Comparison of ENCODE assay signal across 10 cellular contexts in the genomic region with DNA sequence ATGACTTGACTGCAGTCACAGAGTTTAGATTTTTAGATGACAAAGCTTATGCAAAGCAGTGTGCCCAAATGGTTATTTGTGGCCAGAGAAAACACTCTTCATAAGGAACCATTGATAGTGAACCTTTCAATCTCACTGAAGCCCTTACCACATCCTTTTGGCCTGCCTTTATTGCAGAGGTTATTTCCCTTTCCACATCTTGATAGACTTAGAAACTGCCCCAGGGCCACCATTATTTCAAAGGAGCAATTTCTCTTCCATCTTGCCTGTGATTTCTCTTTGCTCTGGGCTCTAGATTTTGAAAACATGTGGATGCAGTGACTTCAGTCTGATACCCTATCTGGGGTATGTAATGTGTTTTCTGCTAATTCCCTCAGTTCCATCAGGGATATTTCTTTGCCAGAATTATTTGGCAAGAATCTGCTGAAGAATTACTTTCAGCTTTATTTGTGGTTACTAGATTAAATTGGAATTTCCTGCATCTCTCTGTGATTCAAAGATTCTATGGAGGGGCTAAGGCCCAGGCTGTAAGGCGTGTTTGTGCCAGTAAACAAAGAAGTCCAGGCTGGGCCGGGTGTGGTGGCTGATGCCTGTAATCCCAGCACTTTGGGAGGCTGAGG. TPM values are rescaled to one million over a fixed set of nuclear protein-coding genes. Genes with fewer than 3 reads are reported as not detected.
A peak's percentile ranks its signal among the peaks of the same experiment; 100 is the strongest.
DNase-seq lines count a peak whose midpoint lies in the region; ATAC-seq, FAIRE-seq and TF ChIP-seq lines count a peak whose summit lies in the region.
"Had no signal": no experiment of that assay in that cellular context is flagged by ENCODE, and none has a peak within 500 bp of the region (broad histone marks: within the 10 kb centered on the region; RNA-seq: fewer than 3 reads in every experiment).

No MANE protein-coding gene starts in this region.

- CTCF ChIA-PET in BJ (lab: Yijun Ruan, JAX) (interaction anchor here (0.7 to 2.1 kb wide), 7 partner anchors 9 to 178 kb away, joined by 3 to 8 read pairs (median 4); no protein-coding TSS in a partner anchor), GM12878 (lab: Yijun Ruan, JAX) (interaction anchor here (0.8 to 1.5 kb wide), 6 partner anchors 14 to 190 kb away, joined by 3 to 8 read pairs (median 4); no protein-coding TSS in a partner anchor)

- no peaks in the 10 kb centered on the region for H3K36me3 ChIP-seq in BJ (ENCODE audit: control insufficient read depth, insufficient read depth, low read length)
- H3K36me3 ChIP-seq in GM12878 (ENCODE audit: control insufficient read depth in 2 of 2, insufficient read depth in 2 of 2, low read length in 1 of 2): no peaks in the 10 kb centered on the region
- H3K36me3 ChIP-seq in gastroesophageal sphincter: no peaks in the 10 kb centered on the region
- H3K36me3 ChIP-seq: pancreas had no signal

- DNase-seq in BJ (ENCODE audit: low read depth) (peak; percentile 79), GM12878 (ENCODE audit: low read depth, low spot score) (peak; percentile 64), NCI-H1092 (lab: John Stamatoyannopoulos, UW) (no peak), cerebellum (ENCODE audit: low spot score) (no peak)
- no peak for DNase-seq in activated CD4-positive, alpha-beta T cell treated with anti-CD3 and anti-CD28 coated beads for 48 hours
- DNase-seq: NCI-H1105, pancreas had no signal

- H3K27me3 ChIP-seq in BJ (ENCODE audit: control insufficient read depth, insufficient read depth, low read length) (no peaks in the 10 kb centered on the region), GM12878 (replicated peaks in 1 of 2; ENCODE audit: control insufficient read depth in 2 of 2, insufficient read depth in 2 of 2, low read length in 1 of 2) (no peaks in the 10 kb centered on the region), gastroesophageal sphincter (no peaks in the 10 kb centered on the region)
- H3K27me3 ChIP-seq: pancreas had no signal

- in situ Hi-C loops in GM12878 (cut with MboI): no loop called here

- peak; percentile 89 for FAIRE-seq in GM12878 (lab: Jason Lieb, UNC)
- FAIRE-seq: pancreas had no signal

- SMC1A ChIA-PET in GM12878 (lab: Charles Lee; ENCODE audit: uncharacterized antibody, unreplicated experiment): interaction anchor here (0.6 to 1.4 kb wide), 4 partner anchors 8 to 24 kb away, joined by 3 to 7 read pairs (median 4); no protein-coding TSS in a partner anchor

- no peaks in the 10 kb centered on the region for H4K20me1 ChIP-seq in GM12878 (ENCODE audit: control insufficient read depth, insufficient read depth)

- peak overlapping the region; percentile 55; the same call in 1 of the 2 replicates for H3K4me2 ChIP-seq in GM12878 (ENCODE audit: control insufficient read depth, insufficient read depth)

- TF ChIP-seq EP300 in GM12878 (IDR thresholded peaks at IDR 0.05; ENCODE audit: borderline replicate concordance in 1 of 2, control insufficient read depth in 1 of 2, low read depth in 2 of 2, low read length in 2 of 2): no peak
- no peak for TF ChIP-seq EP300 in gastroesophageal sphincter (IDR thresholded peaks at IDR 0.05)

- peaks cover 9% of the 10 kb centered on the region; the same call in 2 of the 3 replicates for H3K9me3 ChIP-seq in GM12878 (replicated peaks; ENCODE audit: control insufficient read depth, insufficient read depth, low read length)
- no peaks in the 10 kb centered on the region for H3K9me3 ChIP-seq in gastroesophageal sphincter
- H3K9me3 ChIP-seq: pancreas had no signal

- 72% methylated on average over 2 of the region's 2 CpGs for WGBS in GM12878 (ENCODE audit: insufficient coverage, insufficient replicate concordance, low lambda C conversion rate, missing lambda C conversion rate)
- WGBS in gastroesophageal sphincter (ENCODE audit: low coverage in 1 of 2), 2 donors: no CpG with 5 or more reads among the region's 2 CpGs

- peaks cover 10% of the 10 kb centered on the region for H3K4me1 ChIP-seq in GM12878 (ENCODE audit: control insufficient read depth, insufficient read depth, low read length)
- no peaks in the 10 kb centered on the region for H3K4me1 ChIP-seq in gastroesophageal sphincter
- H3K4me1 ChIP-seq: pancreas had no signal

- no peaks in the 10 kb centered on the region for H3K79me2 ChIP-seq in GM12878 (ENCODE audit: control insufficient read depth, insufficient read depth, low read length)

- TF ChIP-seq POLR2A in GM12878 (IDR thresholded peaks at IDR 0.05; ENCODE audit: low read depth, low read length) (no peak), gastroesophageal sphincter (IDR thresholded peaks at IDR 0.05) (no peak)

- no TSS peak for BruUV-seq in GM12878 (replicated peaks; lab: Mats Ljungman, UMichigan)

- TF ChIP-seq CTCF in BJ (IDR thresholded peaks at IDR 0.05; ENCODE audit: insufficient read depth, low read depth, low read length) (no peak), GM12878 (IDR thresholded peaks at IDR 0.05 in 2 of 3, conservative IDR thresholded peaks at IDR 0.05 in 1 of 3; ENCODE audit: control insufficient read depth in 2 of 3, extremely low read depth in 1 of 3, insufficient read depth in 1 of 3, low read depth in 3 of 3, low read length in 3 of 3) (no peak), gastroesophageal sphincter (IDR thresholded peaks at IDR 0.05) (no peak)

- no peak for TF ChIP-seq RAD21 in GM12878 (IDR thresholded peaks at IDR 0.05; ENCODE audit: insufficient read depth, low read depth, low read length)

- H3K9ac ChIP-seq in GM12878 (ENCODE audit: control insufficient read depth, insufficient read depth, low read length): no peak overlapping the region

- intact Hi-C loops in GM12878 (cut with micrococcal nuclease; ENCODE audit: unreplicated experiment): no loop called here

- peak overlapping the region; percentile 39; the same call in 1 of the 2 replicates for H2AFZ ChIP-seq in GM12878 (ENCODE audit: control insufficient read depth, low read depth, low read length)

- ATAC-seq in GM19397 (IDR thresholded peaks at IDR 0.05; ENCODE audit: unreplicated experiment) (peak; percentile 97), HG03064 (IDR thresholded peaks at IDR 0.05; ENCODE audit: low read depth, unreplicated experiment) (peak; percentile 96), GM12878 (peak; percentile 97), gastroesophageal sphincter (no peak)

- peak overlapping the region; percentile 74 for H3K27ac ChIP-seq in GM12878 (ENCODE audit: control insufficient read depth, insufficient read depth)
- H3K27ac ChIP-seq in gastroesophageal sphincter: no peak overlapping the region
- H3K27ac ChIP-seq: pancreas had no signal

- RAD21 ChIA-PET in GM12878 (lab: Charles Lee; ENCODE audit: unreplicated experiment): interaction anchor here (1.0 to 1.1 kb wide), 2 partner anchors 12 to 181 kb away, joined by 3 to 4 read pairs; no protein-coding TSS in a partner anchor

- POLR2A ChIA-PET in BJ (lab: Charles Lee) (interaction anchor here (0.6 kb wide), 1 partner anchor 415 kb away, joined by 6 read pairs; no protein-coding TSS in a partner anchor), GM12878 (lab: Charles Lee) (interaction anchor here (0.7 to 1.1 kb wide), 2 partner anchors 16 to 17 kb away, joined by 3 read pairs; no protein-coding TSS in a partner anchor)

- no peak overlapping the region for H3K4me3 ChIP-seq in BJ (ENCODE audit: low read depth, low read length)
- no peak overlapping the region for H3K4me3 ChIP-seq in GM12878
- no peak overlapping the region for H3K4me3 ChIP-seq in gastroesophageal sphincter
- H3K4me3 ChIP-seq: pancreas had no signal

TF ChIP-seq in GM12878, 131 proteins besides CTCF, POLR2A, EP300 and RAD21 (continues in another document):
- TF ChIP-seq ETV6 (conservative IDR thresholded peaks at IDR 0.05 in 1 of 2, IDR thresholded peaks at IDR 0.05 in 1 of 2; ENCODE audit: borderline replicate concordance in 1 of 2, low read depth in 1 of 2) (peak in 1 of 2 experiments; percentile 32; a peak in 1 of 4 replicates), YY1 (IDR thresholded peaks at IDR 0.05; ENCODE audit: low read depth, low read length) (peak; percentile 77), CHD4 (IDR thresholded peaks at IDR 0.05) (no peak), SP1 (IDR thresholded peaks at IDR 0.05; ENCODE audit: low read depth, low read length) (peak; percentile 12), POU2F2 (IDR thresholded peaks at IDR 0.05; ENCODE audit: borderline replicate concordance, low read depth, low read length) (peak; percentile 93), EZH2 (IDR thresholded peaks at IDR 0.05; ENCODE audit: borderline replicate concordance, control insufficient read depth, low read depth, low read length) (no peak), EED (IDR thresholded peaks at IDR 0.05; ENCODE audit: low read depth) (0 out of 2 replicates have a peak, but pooled peaks have one; percentile 21), CREM (IDR thresholded peaks at IDR 0.05; ENCODE audit: low read depth) (peak; percentile 37; the same call in 1 of the 2 replicates)
- TF ChIP-seq, protein P1, sequence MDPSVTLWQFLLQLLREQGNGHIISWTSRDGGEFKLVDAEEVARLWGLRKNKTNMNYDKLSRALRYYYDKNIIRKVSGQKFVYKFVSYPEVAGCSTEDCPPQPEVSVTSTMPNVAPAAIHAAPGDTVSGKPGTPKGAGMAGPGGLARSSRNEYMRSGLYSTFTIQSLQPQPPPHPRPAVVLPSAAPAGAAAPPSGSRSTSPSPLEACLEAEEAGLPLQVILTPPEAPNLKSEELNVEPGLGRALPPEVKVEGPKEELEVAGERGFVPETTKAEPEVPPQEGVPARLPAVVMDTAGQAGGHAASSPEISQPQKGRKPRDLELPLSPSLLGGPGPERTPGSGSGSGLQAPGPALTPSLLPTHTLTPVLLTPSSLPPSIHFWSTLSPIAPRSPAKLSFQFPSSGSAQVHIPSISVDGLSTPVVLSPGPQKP (IDR thresholded peaks at IDR 0.05; ENCODE audit: low read depth, low read length): no peak

RNA-seq across cellular contexts. Expression of gene MOGAT1, which starts 51.0 kb away (rescaled TPM):
- not detected in 2 replicates for polyA plus RNA-seq in BJ (2011; rRNA removed)
- not detected in 2 replicates for polyA minus RNA-seq in BJ (2011; rRNA and poly(A)+ RNA removed)
- not detected in 2 replicates for total RNA-seq in GM12878 (2013; cell fraction: nucleolus; rRNA removed)
- not detected in 2 replicates for total RNA-seq in GM12878 (2014; rRNA removed)
- total RNA-seq in GM12878 (2014; rRNA removed; fragmentation: Illumina TruSeq; extraction: Trizol): not detected in 2 replicates
- not detected in 2 replicates for total RNA-seq in GM12878 (2021)
- not detected for polyA plus RNA-seq in GM12878 (2011; ENCODE audit: low read depth)
- not detected in 2 replicates for polyA plus RNA-seq in GM12878 (2011; rRNA removed)
- not detected in 2 replicates for polyA plus RNA-seq in GM12878 (2011; cell fraction: cytosol; rRNA removed)
- polyA plus RNA-seq in GM12878 (2011; cell fraction: nucleus; rRNA removed): not detected in 2 replicates
- polyA plus RNA-seq in GM12878 (2012): not detected in 2 replicates
- not detected in 2 replicates for polyA plus RNA-seq in GM12878 (2014; fragmentation: Illumina TruSeq; extraction: Trizol)
- not detected for polyA plus RNA-seq in GM12878 (2014; fragmentation: Nextera tagmentation; extraction: Ambion mirVana)
- not detected in 2 replicates for polyA plus RNA-seq in GM12878 (2014; rRNA removed)
- not detected for polyA plus RNA-seq in GM12878 (2016; fragmentation: Nextera tagmentation; extraction: Ambion mirVana)
- not detected in 2 replicates for polyA minus RNA-seq in GM12878 (2011; rRNA and poly(A)+ RNA removed)
- polyA minus RNA-seq in GM12878 (2011; cell fraction: cytosol; rRNA and poly(A)+ RNA removed): not detected in 2 replicates
- polyA minus RNA-seq in GM12878 (2011; cell fraction: nucleus; rRNA and poly(A)+ RNA removed): not detected in 2 replicates
- total RNA-seq in gastroesophageal sphincter: not detected
- not detected for total RNA-seq in cerebellum
- polyA plus RNA-seq: pancreas had no signal

Comparison
In these comparisons a context has a peak if more than half of its experiments do, and no peak if none do; other contexts are left out.
1. DNase-seq: peak in BJ (single experiment) and GM12878 (single experiment); none in activated CD4-positive, alpha-beta T cell treated with anti-CD3 and anti-CD28 coated beads for 48 hours (single experiment), NCI-H1092 (single experiment) and cerebellum (single experiment).